In the genomic region with DNA sequence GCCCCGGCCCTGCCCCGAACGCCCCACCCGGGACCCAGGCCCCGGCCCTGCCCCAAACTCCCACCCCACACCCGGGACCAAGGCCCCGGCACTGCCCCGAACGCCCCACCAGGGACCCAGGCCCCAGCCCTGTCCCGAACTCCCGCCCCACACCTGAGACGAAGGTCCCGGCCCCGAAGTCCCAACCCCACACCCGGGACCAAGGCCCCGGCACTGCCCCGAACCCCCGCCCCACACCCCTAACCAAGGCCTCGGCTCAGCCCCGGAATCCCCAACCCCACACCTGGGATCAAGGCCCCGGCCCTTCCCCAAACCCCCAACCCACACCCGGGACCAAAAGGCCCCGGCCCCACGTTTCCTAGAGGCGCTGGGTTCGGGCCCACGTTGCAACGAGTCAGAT, we compare ENCODE assay signal across 9 cellular contexts. TPM values are rescaled to one million over a fixed set of nuclear protein-coding genes. Genes with fewer than 3 reads are reported as not detected.
A peak's percentile ranks its signal among the peaks of the same experiment; 100 is the strongest.
DNase-seq lines count a peak whose midpoint lies in the region; ATAC-seq and TF ChIP-seq lines count a peak whose summit lies in the region.
"Had no signal": no experiment of that assay in that cellular context is flagged by ENCODE, and none has a peak within 500 bp of the region (broad histone marks: within the 10 kb centered on the region; RNA-seq: fewer than 3 reads in every experiment).

No MANE protein-coding gene starts in this region.

- H2BK5ac ChIP-seq in neuronal stem cell (ENCODE audit: low read length): no peak overlapping the region

- H3K27ac ChIP-seq in BLaER1: no peak overlapping the region
- H3K27ac ChIP-seq in neuronal stem cell (replicated peaks; ENCODE audit: low read length): peak overlapping the region; percentile 31
- no peak overlapping the region for H3K27ac ChIP-seq in WERI-Rb-1

- H3K23ac ChIP-seq in neuronal stem cell (ENCODE audit: low read depth, low read length, poor library complexity): no peak overlapping the region

- peaks cover 11% of the 10 kb centered on the region for H3K36me3 Mint-ChIP-seq in central memory CD8-positive, alpha-beta T cell (ENCODE audit: insufficient read depth)

- peaks cover 21% of the 10 kb centered on the region for H3K4me1 Mint-ChIP-seq in central memory CD8-positive, alpha-beta T cell

- no peak overlapping the region for H2AK5ac ChIP-seq in neuronal stem cell (ENCODE audit: low read depth, low read length)

- no CpG with 5 or more reads among the region's 28 CpGs for WGBS in neuronal stem cell (ENCODE audit: extremely low coverage in 2 of 2, insufficient read length in 2 of 2, insufficient replicate concordance in 1 of 2), 2 donors

- H3K27me3 ChIP-seq in BLaER1 (no peaks in the 10 kb centered on the region), MG63 (no peaks in the 10 kb centered on the region), neuronal stem cell (ENCODE audit: control insufficient read depth in 3 of 3, insufficient read depth in 3 of 3, low read depth in 1 of 3, low read length in 3 of 3) (no peaks in the 10 kb centered on the region), WERI-Rb-1 (ENCODE audit: insufficient read depth, low read depth, severe bottlenecking) (no peaks in the 10 kb centered on the region)

- H2BK15ac ChIP-seq in neuronal stem cell (ENCODE audit: low read length): no peak overlapping the region

- DNase-seq in MG63 (peak; percentile 8), neuronal stem cell (ENCODE audit: low spot score) (no peak), WERI-Rb-1 (no peak), NCI-H524 treated with DMSO at 0.1 percent for 48 hours (lab: John Stamatoyannopoulos, UW) (no peak), NCI-H510A treated with DMSO at 0.1 percent for 48 hours (lab: John Stamatoyannopoulos, UW) (no peak)
- no peak for DNase-seq in central memory CD8-positive, alpha-beta T cell (ENCODE audit: low spot score in 2 of 2)
- DNase-seq: SIG-M5 had no signal

- peaks cover 4% of the 10 kb centered on the region for H3K79me1 ChIP-seq in neuronal stem cell (ENCODE audit: low read depth, low read length)

- no peak overlapping the region for H2BK12ac ChIP-seq in neuronal stem cell (ENCODE audit: low read length)

- H4K20me1 ChIP-seq in BLaER1: peaks cover 39% of the 10 kb centered on the region

- H3K4ac ChIP-seq in neuronal stem cell (ENCODE audit: low read length): no peak overlapping the region

- no peak overlapping the region for H4K8ac ChIP-seq in neuronal stem cell (ENCODE audit: low read depth, low read length)

- H3K9ac ChIP-seq in BLaER1: peak overlapping the region; percentile 75; the same call in 1 of the 2 replicates
- no peak overlapping the region for H3K9ac ChIP-seq in neuronal stem cell (ENCODE audit: low read depth, low read length, poor library complexity)

- H3K4me3 Mint-ChIP-seq in central memory CD8-positive, alpha-beta T cell: peak overlapping the region; percentile 77

- no peak overlapping the region for H2AFZ ChIP-seq in neuronal stem cell (ENCODE audit: low read length)

- H3K14ac ChIP-seq in neuronal stem cell (ENCODE audit: low read length): no peak overlapping the region

- no peak for ATAC-seq in central memory CD8-positive, alpha-beta T cell (replicated peaks; ENCODE audit: extremely low read depth, poor library complexity, severe bottlenecking)
- no peak for ATAC-seq in GM21381 (IDR thresholded peaks at IDR 0.05; ENCODE audit: unreplicated experiment)

- H4K91ac ChIP-seq in neuronal stem cell (ENCODE audit: low read depth, low read length, poor library complexity): no peak overlapping the region

- no peaks in the 10 kb centered on the region for H3K27me3 Mint-ChIP-seq in central memory CD8-positive, alpha-beta T cell

- H3K4me2 ChIP-seq in BLaER1 (peak overlapping the region; percentile 16; the same call in 1 of the 2 replicates), neuronal stem cell (ENCODE audit: insufficient read depth, low read length, poor library complexity, severe bottlenecking) (no peak overlapping the region)

- no peaks in the 10 kb centered on the region for H3K9me3 Mint-ChIP-seq in central memory CD8-positive, alpha-beta T cell

- H3K4me1 ChIP-seq in BLaER1 (peaks cover 67% of the 10 kb centered on the region), neuronal stem cell (ENCODE audit: control insufficient read depth in 2 of 2, insufficient read depth in 1 of 2, low read depth in 1 of 2, low read length in 2 of 2) (peaks cover 3 to 8% of the 10 kb centered on the region in 2 donors)

- H3K36me3 ChIP-seq in BLaER1: no peaks in the 10 kb centered on the region
- peaks cover 5% of the 10 kb centered on the region for H3K36me3 ChIP-seq in MG63
- H3K36me3 ChIP-seq in neuronal stem cell (replicated peaks in 1 of 2; ENCODE audit: control insufficient read depth in 2 of 2, insufficient read depth in 2 of 2, low read length in 2 of 2): peaks cover 0 to 7% of the 10 kb centered on the region in 2 donors
- no peaks in the 10 kb centered on the region for H3K36me3 ChIP-seq in WERI-Rb-1

- no peak for TF ChIP-seq CTCF in WERI-Rb-1 (IDR thresholded peaks at IDR 0.05; ENCODE audit: low read depth, low read length)

- no peak overlapping the region for H2BK120ac ChIP-seq in neuronal stem cell (ENCODE audit: low read depth, low read length)

- H3K9me3 ChIP-seq in BLaER1: no peaks in the 10 kb centered on the region
- H3K9me3 ChIP-seq in MG63: no peaks in the 10 kb centered on the region
- H3K9me3 ChIP-seq in neuronal stem cell (replicated peaks in 1 of 2; ENCODE audit: control insufficient read depth in 2 of 2, insufficient read depth in 1 of 2, low read depth in 1 of 2, low read length in 2 of 2): no peaks in the 10 kb centered on the region
- H3K9me3 ChIP-seq in WERI-Rb-1 (ENCODE audit: severe bottlenecking): no peaks in the 10 kb centered on the region

- no peak overlapping the region for H3K18ac ChIP-seq in neuronal stem cell (ENCODE audit: low read length)

- peak overlapping the region; percentile 75 for H3K27ac Mint-ChIP-seq in central memory CD8-positive, alpha-beta T cell (ENCODE audit: low read depth)

- H3K4me3 ChIP-seq in BLaER1 (peak overlapping the region; percentile 98; the same call in 1 of the 2 replicates), MG63 (peak overlapping the region; percentile 22), neuronal stem cell (ENCODE audit: low read length in 2 of 2) (peak overlapping the region in 1 of 2 donors; percentile 20), WERI-Rb-1 (ENCODE audit: low read depth, low read length) (no peak overlapping the region)

RNA-seq across cellular contexts. Expression of gene LARP4B, which starts 1.1 kb away (rescaled TPM):
- total RNA-seq in MG63 (2014; rRNA removed; shearing (Covaris generic); ENCODE audit: low replicate concordance): 11.1 and 13.4 TPM in 2 replicates
- polyA plus RNA-seq in neuronal stem cell (2013, experiment 1 of 2): 17.6 TPM
- 18.1 TPM for polyA plus RNA-seq in neuronal stem cell (2013, experiment 2 of 2)

RNA-seq across cellular contexts. Expression of gene GTPBP4, which starts 55.6 kb away (rescaled TPM):
- total RNA-seq in MG63 (2014; rRNA removed; shearing (Covaris generic); ENCODE audit: low replicate concordance): 71.2 and 71.3 TPM in 2 replicates
- 29.3 TPM for polyA plus RNA-seq in neuronal stem cell (2013, experiment 1 of 2)
- polyA plus RNA-seq in neuronal stem cell (2013, experiment 2 of 2): 27.7 TPM
